Comparison of ENCODE assay signal across 8 cellular contexts in genomic region chr14:67360469-67361206, GRCh38. TPM values are rescaled to one million over a fixed set of nuclear protein-coding genes. Genes with fewer than 3 reads are reported as not detected.
DNase-seq lines count a peak whose midpoint lies in the region; ATAC-seq and TF ChIP-seq lines count a peak whose summit lies in the region.

No MANE protein-coding gene starts in this region.

- no peak for TF ChIP-seq CTCF in fibroblast of the aortic adventitia (IDR thresholded peaks at IDR 0.05; ENCODE audit: insufficient read depth, low read length)
- no peak for TF ChIP-seq CTCF in prostate gland (IDR thresholded peaks at IDR 0.05)

- WGBS in prostate gland = 1% methylated on average over 34 of the region's 34 CpGs

- peak overlapping the region; percentile 92 to 97 for H3K27ac ChIP-seq in prostate gland

- peaks cover 2% of the 10 kb centered on the region for H3K36me3 Mint-ChIP-seq in T-helper 17 cell (ENCODE audit: low read depth)

- H3K4me1 ChIP-seq in prostate gland (replicated peaks) = peaks cover 4% of the 10 kb centered on the region

- H3K4me3 Mint-ChIP-seq in T-helper 17 cell = peak overlapping the region; percentile 98

- H3K4me3 ChIP-seq in fibroblast of the aortic adventitia (ENCODE audit: low read depth, low read length) (peak overlapping the region; percentile 95), prostate gland (peak overlapping the region; percentile 66 to 75)

- TF ChIP-seq POLR2A in prostate gland (IDR thresholded peaks at IDR 0.05) = no peak

- H3K36me3 ChIP-seq in prostate gland = no peaks in the 10 kb centered on the region

- H3K9me3 ChIP-seq in T-helper 17 cell (ENCODE audit: control insufficient read depth, low read length, poor library complexity, severe bottlenecking) (no peaks in the 10 kb centered on the region), prostate gland (no peaks in the 10 kb centered on the region)

- peaks cover 46% of the 10 kb centered on the region for H3K4me1 Mint-ChIP-seq in T-helper 17 cell

- intact Hi-C loops in prostate gland (cut with DNase I) = no loop called here

- H3K27me3 Mint-ChIP-seq in T-helper 17 cell = no peaks in the 10 kb centered on the region

- ATAC-seq in GM18909 (IDR thresholded peaks at IDR 0.05; ENCODE audit: poor library complexity, unreplicated experiment) = peak; percentile 21
- peak; percentile 16 for ATAC-seq in HG02938 (IDR thresholded peaks at IDR 0.05; ENCODE audit: unreplicated experiment)
- peak; percentile 17 for ATAC-seq in T-helper 17 cell

- peak overlapping the region; percentile 98 for H3K27ac Mint-ChIP-seq in T-helper 17 cell

- H3K27me3 ChIP-seq in prostate gland (replicated peaks; ENCODE audit: insufficient read depth) = no peaks in the 10 kb centered on the region

- no peak for DNase-seq in T-helper 17 cell
- no peak for DNase-seq in fibroblast of the aortic adventitia (ENCODE audit: low read depth)
- DNase-seq in prostate gland (ENCODE audit: low spot score) = no peak
- no peak for DNase-seq in SKM-1 (lab: John Stamatoyannopoulos, UW; ENCODE audit: unreplicated experiment)
- no peak for DNase-seq in stimulated activated naive CD4-positive, alpha-beta T cell treated with Interleukin-2 at 50 U/mL for 16 hours (lab: John Stamatoyannopoulos, UW)
- no peak for DNase-seq in NCI-H146 (lab: John Stamatoyannopoulos, UW)

RNA-seq across cellular contexts. Expression of gene EIF2S1, which starts 0.5 kb away (rescaled TPM):
- total RNA-seq in T-helper 17 cell = 10 to 100 TPM; 38.4 to 49.7 TPM
- total RNA-seq in fibroblast of the aortic adventitia (ENCODE audit: low replicate concordance) = 139 and 166 TPM in 2 replicates
- 10 to 100 TPM; 53.1 to 63.6 TPM for total RNA-seq in prostate gland

RNA-seq across cellular contexts. Expression of gene ATP6V1D, which starts 1.0 kb away (rescaled TPM):
- total RNA-seq in T-helper 17 cell = 10 to 100 TPM; 41.0 to 47.4 TPM
- 118 and 281 TPM in 2 replicates for total RNA-seq in fibroblast of the aortic adventitia (ENCODE audit: low replicate concordance)
- 100 to 1,000 TPM in 1 of 2 donors, 10 to 100 TPM in 1; 94.3 to 101 TPM for total RNA-seq in prostate gland

RNA-seq across cellular contexts. Expression of gene PLEK2, which starts 51.3 kb away (rescaled TPM):
- 1 to 10 TPM; 1.7 to 2.1 TPM for total RNA-seq in T-helper 17 cell
- total RNA-seq in fibroblast of the aortic adventitia (ENCODE audit: low replicate concordance) = 1.8 and 2.8 TPM in 2 replicates
- total RNA-seq in prostate gland = 10 to 100 TPM in 1 of 2 donors, 1 to 10 TPM in 1; 8.1 to 21.1 TPM
